In the genomic region with DNA sequence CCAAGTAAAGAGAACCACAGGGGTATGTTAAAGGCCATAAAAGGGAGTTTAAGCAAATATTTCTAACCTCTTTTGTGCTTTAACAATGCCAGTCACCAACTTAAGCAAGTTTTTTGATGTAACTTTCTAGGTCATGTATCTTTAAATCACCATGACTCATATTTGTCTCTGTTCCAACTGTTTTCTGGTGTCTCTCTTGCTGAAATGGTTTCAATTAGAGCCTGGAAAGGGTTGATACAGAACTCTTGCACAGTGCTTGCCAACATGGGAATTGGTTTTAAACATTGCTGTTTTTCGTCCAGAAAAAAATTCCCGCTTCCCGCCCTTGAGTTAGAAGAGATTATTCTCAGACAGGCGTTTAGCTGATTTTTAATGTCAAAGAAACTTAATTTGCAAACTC, we compare ENCODE assay signal across 14 cellular contexts. TPM values are rescaled to one million over a fixed set of nuclear protein-coding genes. Genes with fewer than 3 reads are reported as not detected.
DNase-seq lines count a peak whose midpoint lies in the region; ATAC-seq, FAIRE-seq and TF ChIP-seq lines count a peak whose summit lies in the region.
"Had no signal": no experiment of that assay in that cellular context is flagged by ENCODE, and none has a peak within 500 bp of the region (broad histone marks: within the 10 kb centered on the region; RNA-seq: fewer than 3 reads in every experiment).

No MANE protein-coding gene starts in this region.

- TF ChIP-seq CTCF in NB4 (IDR thresholded peaks at IDR 0.05; ENCODE audit: low read depth, low read length) (no peak), H1 (IDR thresholded peaks at IDR 0.05; ENCODE audit: control extremely low read depth in 1 of 3, insufficient read depth in 1 of 3, low read depth in 1 of 3, low read length in 3 of 3) (no peak)

- no peak overlapping the region for H2BK20ac ChIP-seq in H1 (ENCODE audit: low read length)

- no peaks in the 10 kb centered on the region for H3K79me2 ChIP-seq in H1 (ENCODE audit: control insufficient read depth in 1 of 2, insufficient read depth in 2 of 2, low read length in 2 of 2)

- no peak overlapping the region for H3K27ac Mint-ChIP-seq in stimulated activated naive CD8-positive, alpha-beta T cell treated with anti-CD3 and anti-CD28 coated beads, Interleukin-15, amount 100 ng/mL, for 72 hours
- H3K27ac Mint-ChIP-seq: activated CD8-positive, alpha-beta T cell treated with anti-CD3 and anti-CD28 coated beads for 36 hours; activated naive CD4-positive, alpha-beta T cell treated with anti-CD3 and anti-CD28 coated beads, Interleukin-2, amount 50 U/mL, for 24 hours; naive B cell; T-helper 2 cell treated with Interferon-gamma antibody and Interleukin-4, amounts not matched to agents 5 μg/mL and 100 μg/mL, for 36 hours had no signal

- H4K91ac ChIP-seq in H1 (replicated peaks; ENCODE audit: insufficient read length, low read length), result no peak overlapping the region

- no peaks in the 10 kb centered on the region for H3K27me3 Mint-ChIP-seq in stimulated activated naive CD8-positive, alpha-beta T cell treated with anti-CD3 and anti-CD28 coated beads, Interleukin-15, amount 100 ng/mL, for 72 hours

- H3K79me1 ChIP-seq in H1 (ENCODE audit: low read depth, low read length), result no peaks in the 10 kb centered on the region

- no peak overlapping the region for H3K4me2 ChIP-seq in H1 (ENCODE audit: insufficient read depth in 1 of 2, low read depth in 2 of 2, low read length in 2 of 2)

- no peaks in the 10 kb centered on the region for H3K27me3 ChIP-seq in H1 (replicated peaks in 1 of 4; ENCODE audit: control insufficient read depth in 3 of 4, extremely low read depth in 1 of 4, insufficient read depth in 3 of 4, low read length in 3 of 4)

- H3K23ac ChIP-seq in H1 (ENCODE audit: insufficient read length), result no peak overlapping the region

- H4K20me1 ChIP-seq in H1 (replicated peaks in 1 of 2; ENCODE audit: control insufficient read depth in 1 of 2, insufficient read depth in 2 of 2, low read length in 2 of 2), result no peaks in the 10 kb centered on the region

- no peak overlapping the region for H3K4ac ChIP-seq in H1 (replicated peaks; ENCODE audit: insufficient read length, low read depth, low read length)

- ATAC-seq in GM19455 (IDR thresholded peaks at IDR 0.05; ENCODE audit: unreplicated experiment), result no peak
- ATAC-seq in stimulated activated naive CD8-positive, alpha-beta T cell treated with anti-CD3 and anti-CD28 coated beads, Interleukin-15, amount 100 ng/mL, for 72 hours, result no peak
- ATAC-seq: activated CD8-positive, alpha-beta T cell treated with anti-CD3 and anti-CD28 coated beads for 36 hours had no signal

- CTCF ChIA-PET in H1 (lab: Charles Lee; ENCODE audit: partially characterized antibody), result no interaction called here

- no peaks in the 10 kb centered on the region for H3K23me2 ChIP-seq in H1 (ENCODE audit: low read depth, low read length)

- H4K8ac ChIP-seq in H1 (ENCODE audit: extremely low read depth, insufficient read depth, low read length), result no peak overlapping the region

- no peak overlapping the region for H2BK12ac ChIP-seq in H1 (ENCODE audit: low read depth, low read length)

- H3K9ac ChIP-seq in H1 (replicated peaks in 1 of 4; ENCODE audit: extremely low read depth in 1 of 4, low read depth in 3 of 4, low read length in 3 of 4), result no peak overlapping the region

- TF ChIP-seq RAD21 in H1 (IDR thresholded peaks at IDR 0.05 in 1 of 2, conservative IDR thresholded peaks at IDR 0.05 in 1 of 2; ENCODE audit: low read depth in 2 of 2, low read length in 2 of 2), result no peak

- no peaks in the 10 kb centered on the region for H3K9me3 Mint-ChIP-seq in stimulated activated naive CD8-positive, alpha-beta T cell treated with anti-CD3 and anti-CD28 coated beads, Interleukin-15, amount 100 ng/mL, for 72 hours
- H3K9me3 Mint-ChIP-seq: activated naive CD4-positive, alpha-beta T cell treated with anti-CD3 and anti-CD28 coated beads, Interleukin-2, amount 50 U/mL, for 24 hours; T-helper 2 cell treated with Interferon-gamma antibody and Interleukin-4, amounts not matched to agents 5 μg/mL and 100 μg/mL, for 36 hours had no signal

- WGBS in H1 (ENCODE audit: extremely low coverage in 1 of 2, insufficient coverage in 1 of 2, insufficient read length in 1 of 2, insufficient replicate concordance in 2 of 2, low coverage in 1 of 2, low lambda C conversion rate in 2 of 2, missing lambda C conversion rate in 1 of 2), 2 experiments, result 60% methylated on average over 4 of the region's 4 CpGs; no CpG with 5 or more reads in 1 of the 2 experiments

- H2BK120ac ChIP-seq in H1 (replicated peaks; ENCODE audit: low read depth, low read length), result no peak overlapping the region

- no peak overlapping the region for H3K27ac ChIP-seq in H1 (ENCODE audit: low read depth, low read length)

- H3K14ac ChIP-seq in H1 (ENCODE audit: insufficient read length), result no peak overlapping the region

- POLR2A ChIA-PET in H1 (lab: Charles Lee; ENCODE audit: partially characterized antibody), result interaction anchor here (0.7 kb wide), 1 partner anchor 9 kb away, joined by 3 read pairs; no protein-coding TSS in a partner anchor

- DNase-seq in EL (peak; percentile 48), NB4 (ENCODE audit: low read depth) (peak; percentile 18), H1 (ENCODE audit: low read depth in 1 of 2, low spot score in 2 of 2) (no peak), non-pigmented ciliary epithelial cell (ENCODE audit: low read depth) (peak; percentile 31), NCI-H524 (lab: John Stamatoyannopoulos, UW) (no peak), occipital lobe (lab: John Stamatoyannopoulos, UW) (no peak)
- no peak for DNase-seq in stimulated activated naive CD8-positive, alpha-beta T cell treated with anti-CD3 and anti-CD28 coated beads, Interleukin-15, amount 100 ng/mL, for 72 hours
- DNase-seq: activated CD8-positive, alpha-beta T cell treated with anti-CD3 and anti-CD28 coated beads for 36 hours; DMS79; effector CD4-positive, alpha-beta T cell; naive B cell had no signal

- no peak for FAIRE-seq in H1 (lab: Jason Lieb, UNC)

- H2AFZ ChIP-seq in H1 (ENCODE audit: low read length), result peak overlapping the region; percentile 54; the same call in 1 of the 2 replicates

- no peaks in the 10 kb centered on the region for H3K36me3 ChIP-seq in H1 (ENCODE audit: control insufficient read depth in 2 of 4, insufficient read depth in 4 of 4, low read length in 3 of 4)

- no peak overlapping the region for H3K4me3 Mint-ChIP-seq in stimulated activated naive CD8-positive, alpha-beta T cell treated with anti-CD3 and anti-CD28 coated beads, Interleukin-15, amount 100 ng/mL, for 72 hours
- H3K4me3 Mint-ChIP-seq: activated CD8-positive, alpha-beta T cell treated with anti-CD3 and anti-CD28 coated beads for 36 hours; activated naive CD4-positive, alpha-beta T cell treated with anti-CD3 and anti-CD28 coated beads, Interleukin-2, amount 50 U/mL, for 24 hours; naive B cell; T-helper 2 cell treated with Interferon-gamma antibody and Interleukin-4, amounts not matched to agents 5 μg/mL and 100 μg/mL, for 36 hours had no signal

- no peak overlapping the region for H2BK15ac ChIP-seq in H1 (ENCODE audit: low read length)

- no peak overlapping the region for H4K5ac ChIP-seq in H1 (ENCODE audit: insufficient read length, low read depth, low read length)

- H2BK5ac ChIP-seq in H1 (ENCODE audit: low read depth, low read length), result no peak overlapping the region

- H3K9me3 ChIP-seq in H1 (ENCODE audit: insufficient read depth in 2 of 2, low read depth in 1 of 2, low read length in 1 of 2), result no peaks in the 10 kb centered on the region

- TF ChIP-seq EP300 in H1 (IDR thresholded peaks at IDR 0.05; ENCODE audit: borderline replicate concordance in 1 of 2, low read depth in 2 of 2, low read length in 2 of 2), result no peak

- no peak overlapping the region for H3K18ac ChIP-seq in H1 (ENCODE audit: extremely low read depth, low read length)

- H3K56ac ChIP-seq in H1 (replicated peaks; ENCODE audit: insufficient read length, low read depth, low read length), result no peak overlapping the region

- H3K4me3 ChIP-seq in NB4 (ENCODE audit: low read depth, low read length) (no peak overlapping the region), H1 (ENCODE audit: extremely low read depth in 1 of 4, insufficient read depth in 2 of 4, low read depth in 3 of 4, low read length in 4 of 4) (no peak overlapping the region)

- TF ChIP-seq POLR2A in NB4 (IDR thresholded peaks at IDR 0.05; ENCODE audit: extremely low read depth, insufficient read length) (no peak), H1 (IDR thresholded peaks at IDR 0.05; ENCODE audit: control extremely low read depth in 1 of 2, low read depth in 2 of 2, low read length in 2 of 2) (no peak)

- peaks cover 0 to 7% (median 3%) of the 10 kb centered on the region in 4 experiments; a peak in 5 of 7 replicates for H3K4me1 ChIP-seq in H1 (replicated peaks in 1 of 4; ENCODE audit: control insufficient read depth in 3 of 4, insufficient read depth in 4 of 4, low read length in 3 of 4)

- no peaks in the 10 kb centered on the region for H3K4me1 Mint-ChIP-seq in stimulated activated naive CD8-positive, alpha-beta T cell treated with anti-CD3 and anti-CD28 coated beads, Interleukin-15, amount 100 ng/mL, for 72 hours
- H3K4me1 Mint-ChIP-seq: activated naive CD4-positive, alpha-beta T cell treated with anti-CD3 and anti-CD28 coated beads, Interleukin-2, amount 50 U/mL, for 24 hours had no signal

- H2AK5ac ChIP-seq in H1 (ENCODE audit: low read depth, low read length), result no peak overlapping the region

TF ChIP-seq in H1, 55 proteins besides CTCF, POLR2A, EP300 and RAD21 (continues in another document):
- TF ChIP-seq SP2 (IDR thresholded peaks at IDR 0.05; ENCODE audit: low read length) (no peak), BCL11A (IDR thresholded peaks at IDR 0.05; ENCODE audit: low read depth in 2 of 2, low read length in 2 of 2) (no peak), KDM4A (IDR thresholded peaks at IDR 0.05; ENCODE audit: low read depth, low read length, severe bottlenecking) (no peak), RBBP5 (IDR thresholded peaks at IDR 0.05; ENCODE audit: borderline replicate concordance, low read depth, low read length) (no peak), FOSL1 (IDR thresholded peaks at IDR 0.05; ENCODE audit: insufficient read depth, low read depth, low read length) (no peak), CHD1 (IDR thresholded peaks at IDR 0.05; ENCODE audit: low read depth, low read length) (no peak)

RNA-seq across cellular contexts. Expression of a gene that starts 46.5 kb away (rescaled TPM):
- total RNA-seq in H1 (2021; fragmentation: NEBNext Ultra II Directional; extraction: Animal tissue kit (Norgen Biotek cat#: 25700)), result 3.3 and 3.7 TPM in 2 replicates
- polyA plus RNA-seq in H1 (2011; rRNA removed), result 2.1 and 3.2 TPM in 2 replicates
- 2.9 TPM for polyA plus RNA-seq in H1 (2011; cell fraction: cytosol; rRNA removed)
- polyA plus RNA-seq in H1 (2011; cell fraction: nucleus; rRNA removed), result 5.7 TPM
- polyA plus RNA-seq in H1 (2012, experiment 1 of 2), result 1.9 to 3.0 TPM (median 2.5 TPM) in 4 replicates
- 0.34 TPM for polyA plus RNA-seq in H1 (2012, experiment 2 of 2)
- polyA plus RNA-seq in H1 (2013, experiment 1 of 2), result 2.2 TPM
- 1.9 TPM for polyA plus RNA-seq in H1 (2013, experiment 2 of 2)
- polyA minus RNA-seq in H1 (2011; rRNA and poly(A)+ RNA removed), result 7.3 and 9.6 TPM in 2 replicates
- polyA minus RNA-seq in H1 (2011; cell fraction: cytosol; rRNA and poly(A)+ RNA removed), result 2.4 TPM
- polyA minus RNA-seq in H1 (2011; cell fraction: nucleus; rRNA and poly(A)+ RNA removed), result 20.1 TPM
- total RNA-seq in occipital lobe, result 11.4 TPM

Comparison
In these comparisons a context has a peak if more than half of its experiments do, and no peak if none do; other contexts are left out.
1. DNase-seq: peak in EL (single experiment), NB4 (single experiment) and non-pigmented ciliary epithelial cell (single experiment); none in H1 (0 of 2), NCI-H524 (0 of 2), occipital lobe (single experiment) and stimulated activated naive CD8-positive, alpha-beta T cell treated with anti-CD3 and anti-CD28 coated beads, Interleukin-15, amount 100 ng/mL, for 72 hours (0 of 2).